ENCODE assay signal across 8 cellular contexts in the genomic region with DNA sequence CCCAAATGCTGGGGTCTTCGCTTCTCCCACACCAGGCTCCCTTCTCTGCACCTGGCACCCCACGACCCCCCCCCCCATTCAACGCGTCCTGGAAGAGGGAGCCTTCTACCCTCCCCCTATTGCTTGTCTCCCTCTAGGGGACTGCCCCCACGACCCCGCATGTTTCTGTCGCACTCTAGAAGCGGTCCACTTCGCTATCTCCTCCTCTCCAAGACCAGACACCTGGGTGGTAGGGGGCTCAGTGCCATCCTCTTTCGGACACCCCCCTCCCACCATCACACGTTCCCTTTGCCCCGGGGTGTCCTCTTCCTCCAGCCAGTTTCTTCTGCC. TPM values are rescaled to one million over a fixed set of nuclear protein-coding genes. Genes with fewer than 3 reads are reported as not detected.
A peak's percentile ranks its signal among the peaks of the same experiment; 100 is the strongest.
DNase-seq lines count a peak whose midpoint lies in the region; ATAC-seq and TF ChIP-seq lines count a peak whose summit lies in the region.

No MANE protein-coding gene starts in this region.

- peaks cover 58% of the 10 kb centered on the region for H3K36me3 Mint-ChIP-seq in activated CD8-positive, alpha-beta T cell treated with anti-CD3 and anti-CD28 coated beads for 36 hours (ENCODE audit: low read depth)

- no peak for ATAC-seq in activated CD8-positive, alpha-beta T cell treated with anti-CD3 and anti-CD28 coated beads for 36 hours
- ATAC-seq in HG03432 (IDR thresholded peaks at IDR 0.05; ENCODE audit: unreplicated experiment) (no peak), HG03196 (IDR thresholded peaks at IDR 0.05; ENCODE audit: unreplicated experiment) (no peak)

- DNase-seq in HAP-1 (ENCODE audit: low spot score in 2 of 2), result no peak
- DNase-seq in activated CD8-positive, alpha-beta T cell treated with anti-CD3 and anti-CD28 coated beads for 36 hours, result no peak
- no peak for DNase-seq in iPS DF 6.9 (ENCODE audit: low read depth, low spot score)
- no peak for DNase-seq in smooth muscle cell (lab: John Stamatoyannopoulos, UW; ENCODE audit: unreplicated experiment)
- no peak for DNase-seq in NCI-H187 treated with DMSO at 0.1 percent for 48 hours (lab: John Stamatoyannopoulos, UW)
- DNase-seq in NCI-H82 treated with DMSO at 0.1 percent for 48 hours (lab: John Stamatoyannopoulos, UW; ENCODE audit: unreplicated experiment), result no peak

- peaks cover 58% of the 10 kb centered on the region for H4K20me1 ChIP-seq in smooth muscle cell (ENCODE audit: low read depth)

- no peak for TF ChIP-seq CTCF in activated CD8-positive, alpha-beta T cell treated with anti-CD3 and anti-CD28 coated beads for 36 hours (IDR thresholded peaks at IDR 0.05)
- TF ChIP-seq CTCF in smooth muscle cell (IDR thresholded peaks at IDR 0.05; ENCODE audit: borderline replicate concordance, insufficient read depth, poor library complexity, severe bottlenecking), result no peak

- intact Hi-C loops in activated CD8-positive, alpha-beta T cell treated with anti-CD3 and anti-CD28 coated beads for 36 hours (cut with micrococcal nuclease), result loop anchor here (5.0 to 10.0 kb wide), 2 partner anchors 45 to 87 kb away; a partner anchor contains a TSS

- H3K9ac ChIP-seq in smooth muscle cell (ENCODE audit: low read depth), result peak overlapping the region; percentile 83

- peak overlapping the region; percentile 100 for H3K4me3 Mint-ChIP-seq in activated CD8-positive, alpha-beta T cell treated with anti-CD3 and anti-CD28 coated beads for 36 hours

- H3K9me3 ChIP-seq in HAP-1 (no peaks in the 10 kb centered on the region), iPS DF 6.9 (ENCODE audit: control insufficient read depth, insufficient read depth, low read length) (no peaks in the 10 kb centered on the region), smooth muscle cell (replicated peaks; ENCODE audit: low read depth) (no peaks in the 10 kb centered on the region)

- CTCF ChIA-PET in activated CD8-positive, alpha-beta T cell treated with anti-CD3 and anti-CD28 coated beads for 36 hours (lab: Charles Lee), result interaction anchor here (1.2 to 3.0 kb wide), 5 partner anchors 12 to 97 kb away, joined by 3 to 19 read pairs (median 6); a partner anchor contains a TSS

- peaks cover 51% of the 10 kb centered on the region for H3K4me1 Mint-ChIP-seq in activated CD8-positive, alpha-beta T cell treated with anti-CD3 and anti-CD28 coated beads for 36 hours (ENCODE audit: low read depth)

- H3F3A ChIP-seq in smooth muscle cell (ENCODE audit: low read depth), result peaks cover 18% of the 10 kb centered on the region

- no peak overlapping the region for H2AFZ ChIP-seq in smooth muscle cell (ENCODE audit: low read depth)

- no peaks in the 10 kb centered on the region for H3K27me3 ChIP-seq in HAP-1 (ENCODE audit: low read depth)
- H3K27me3 ChIP-seq in iPS DF 6.9 (ENCODE audit: control insufficient read depth, insufficient read depth, low read length), result peaks cover 14% of the 10 kb centered on the region
- no peaks in the 10 kb centered on the region for H3K27me3 ChIP-seq in smooth muscle cell (ENCODE audit: low read depth)

- H3K4me1 ChIP-seq in HAP-1 (peaks cover 3% of the 10 kb centered on the region; the same call in 1 of the 2 replicates), iPS DF 6.9 (ENCODE audit: control insufficient read depth, insufficient read depth, low read length) (peaks cover 1% of the 10 kb centered on the region; the same call in 1 of the 2 replicates), smooth muscle cell (ENCODE audit: low read depth) (no peaks in the 10 kb centered on the region)

- POLR2A ChIA-PET in activated CD8-positive, alpha-beta T cell treated with anti-CD3 and anti-CD28 coated beads for 36 hours (lab: Charles Lee), result interaction anchor here (0.7 to 6.0 kb wide), 15 partner anchors 12 to 88 kb away, joined by 3 to 44 read pairs (median 5); a partner anchor contains a TSS

- H3K27ac Mint-ChIP-seq in activated CD8-positive, alpha-beta T cell treated with anti-CD3 and anti-CD28 coated beads for 36 hours, result peak overlapping the region; percentile 99

- in situ Hi-C loops in HAP-1 (cut with MboI; ENCODE audit: low sequenced_read_pairs), result no loop called here

- no CpG with 5 or more reads among the region's 12 CpGs for WGBS in iPS DF 6.9 (ENCODE audit: insufficient coverage, insufficient read length)
- 0% methylated on average over 12 of the region's 12 CpGs for WGBS in smooth muscle cell (ENCODE audit: low lambda C conversion rate)

- H3K27me3 Mint-ChIP-seq in activated CD8-positive, alpha-beta T cell treated with anti-CD3 and anti-CD28 coated beads for 36 hours, result no peaks in the 10 kb centered on the region

- peak overlapping the region; percentile 73 for H3K4me3 ChIP-seq in HAP-1
- H3K4me3 ChIP-seq in iPS DF 6.9 (ENCODE audit: low read length), result peak overlapping the region; percentile 83; the same call in 1 of the 2 replicates
- peak overlapping the region; percentile 76 for H3K4me3 ChIP-seq in smooth muscle cell

- H3K36me3 ChIP-seq in HAP-1 (replicated peaks) (no peaks in the 10 kb centered on the region; the same call in 1 of the 2 replicates), iPS DF 6.9 (ENCODE audit: control insufficient read depth, insufficient read depth, low read length) (no peaks in the 10 kb centered on the region), smooth muscle cell (ENCODE audit: low read depth) (peaks cover 3% of the 10 kb centered on the region)

- H3K27ac ChIP-seq in iPS DF 6.9 (ENCODE audit: low read length) (no peak overlapping the region), smooth muscle cell (ENCODE audit: low read depth) (no peak overlapping the region)

- H3K4me2 ChIP-seq in smooth muscle cell, result peak overlapping the region; percentile 94

- H3K9me3 Mint-ChIP-seq in activated CD8-positive, alpha-beta T cell treated with anti-CD3 and anti-CD28 coated beads for 36 hours, result peaks cover 5% of the 10 kb centered on the region

- H3K79me2 ChIP-seq in smooth muscle cell (ENCODE audit: low read depth), result peaks cover 62% of the 10 kb centered on the region

RNA-seq across cellular contexts. Expression of a gene that starts 1.5 kb away (rescaled TPM):
- 100 to 1,000 TPM; 112 to 123 TPM for total RNA-seq in activated CD8-positive, alpha-beta T cell treated with anti-CD3 and anti-CD28 coated beads for 36 hours
- total RNA-seq in smooth muscle cell, result 37.6 and 51.7 TPM in 2 replicates
- polyA plus RNA-seq in smooth muscle cell, result 199 and 216 TPM in 2 replicates

RNA-seq across cellular contexts. Expression of a gene that starts 11.7 kb away (rescaled TPM):
- 1 to 10 TPM; 3.1 to 5.1 TPM for total RNA-seq in activated CD8-positive, alpha-beta T cell treated with anti-CD3 and anti-CD28 coated beads for 36 hours
- 1.6 and 2.1 TPM in 2 replicates for total RNA-seq in smooth muscle cell
- 12.2 and 13.9 TPM in 2 replicates for polyA plus RNA-seq in smooth muscle cell

RNA-seq across cellular contexts. Expression of a gene that starts 24.1 kb away (rescaled TPM):
- total RNA-seq in activated CD8-positive, alpha-beta T cell treated with anti-CD3 and anti-CD28 coated beads for 36 hours, result 1 to 10 TPM; 8.9 to 9.1 TPM
- total RNA-seq in smooth muscle cell, result 11.0 and 19.2 TPM in 2 replicates
- 24.3 and 25.6 TPM in 2 replicates for polyA plus RNA-seq in smooth muscle cell

RNA-seq across cellular contexts. Expression of a gene that starts 42.3 kb away (rescaled TPM):
- total RNA-seq in activated CD8-positive, alpha-beta T cell treated with anti-CD3 and anti-CD28 coated beads for 36 hours, result 10 to 100 TPM; 15.9 to 20.4 TPM
- 3.0 and 7.5 TPM in 2 replicates for total RNA-seq in smooth muscle cell
- 15.3 and 18.2 TPM in 2 replicates for polyA plus RNA-seq in smooth muscle cell

RNA-seq across cellular contexts. Expression of a gene that starts 44.9 kb away (rescaled TPM):
- 10 to 100 TPM; 46.6 to 47.0 TPM for total RNA-seq in activated CD8-positive, alpha-beta T cell treated with anti-CD3 and anti-CD28 coated beads for 36 hours
- total RNA-seq in smooth muscle cell, result 5.4 and 5.6 TPM in 2 replicates
- 19.5 and 22.1 TPM in 2 replicates for polyA plus RNA-seq in smooth muscle cell
